In the genomic region with DNA sequence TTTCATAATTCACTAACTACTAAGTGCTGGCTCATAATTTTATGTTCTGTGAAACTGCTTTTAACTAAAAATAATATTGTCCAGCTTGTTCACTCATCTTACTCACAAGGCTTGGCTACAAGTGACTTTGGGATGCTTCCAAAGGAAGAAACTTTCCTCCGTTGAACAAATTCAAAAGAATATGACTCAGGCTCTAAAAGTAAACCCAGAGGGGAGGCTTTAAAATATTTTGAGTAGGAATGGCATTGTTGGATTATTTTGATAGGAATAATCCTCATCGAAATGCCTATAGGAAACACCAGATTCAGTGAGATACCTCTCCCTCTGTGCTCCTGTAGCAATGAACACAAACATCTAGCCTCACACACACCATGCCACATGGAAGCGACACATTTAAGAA, we compare ENCODE assay signal across 20 cellular contexts. TPM values are rescaled to one million over a fixed set of nuclear protein-coding genes. Genes with fewer than 3 reads are reported as not detected.
A peak's percentile ranks its signal among the peaks of the same experiment; 100 is the strongest.
DNase-seq lines count a peak whose midpoint lies in the region; ATAC-seq and TF ChIP-seq lines count a peak whose summit lies in the region.
"Had no signal": no experiment of that assay in that cellular context is flagged by ENCODE, and none has a peak within 500 bp of the region (broad histone marks: within the 10 kb centered on the region; RNA-seq: fewer than 3 reads in every experiment).

No MANE protein-coding gene starts in this region.

- intact Hi-C loops in left lung (cut with DNase I), result no loop called here

- H3K27ac ChIP-seq in brain microvascular endothelial cell, result no peak overlapping the region
- no peak overlapping the region for H3K27ac ChIP-seq in left lung
- H3K27ac ChIP-seq: esophagus squamous epithelium, neutrophil, spleen had no signal

- no peaks in the 10 kb centered on the region for H3K9me3 ChIP-seq in left lung
- H3K9me3 ChIP-seq: esophagus squamous epithelium, neutrophil, spleen, stomach had no signal

- no peaks in the 10 kb centered on the region for H3K27me3 ChIP-seq in brain microvascular endothelial cell (replicated peaks)
- no peaks in the 10 kb centered on the region for H3K27me3 ChIP-seq in left lung
- H3K27me3 ChIP-seq: esophagus squamous epithelium, neutrophil, spleen, stomach had no signal

- DNase-seq in AG08395 (ENCODE audit: low spot score), result peak; percentile 74
- peak; percentile 56 for DNase-seq in HS-5 (ENCODE audit: low read depth)
- peak; percentile 31 for DNase-seq in brain microvascular endothelial cell
- no peak for DNase-seq in left lung
- no peak for DNase-seq in mucosa of gallbladder (ENCODE audit: low spot score)
- no peak for DNase-seq in Kasumi-1 (lab: John Stamatoyannopoulos, UW)
- no peak for DNase-seq in NCI-H2029 (lab: John Stamatoyannopoulos, UW)
- no peak for DNase-seq in NOMO-1 treated with dmso at 0.1 percent for 144 hours (lab: John Stamatoyannopoulos, UW; ENCODE audit: unreplicated experiment)
- DNase-seq: activated CD4-positive, alpha-beta T cell treated with anti-CD3 and anti-CD28 coated beads for 1 hour; activated naive CD8-positive, alpha-beta T cell treated with anti-CD3 and anti-CD28 coated beads, Interleukin-2, amount 10 ng/mL, durations not matched to agents 7 days and 5 days; activated T-cell treated with anti-CD3 and anti-CD28 coated beads, Interleukin-2, amount 50 U/mL, for 1 hour; cortex of kidney; DMS153; esophagus squamous epithelium; H7; mesendoderm; NCI-H2081 treated with DMSO at 0.1 percent for 48 hours; spleen; stomach had no signal

- no peaks in the 10 kb centered on the region for H3K36me3 ChIP-seq in brain microvascular endothelial cell (replicated peaks)
- no peaks in the 10 kb centered on the region for H3K36me3 ChIP-seq in left lung
- H3K36me3 ChIP-seq: esophagus squamous epithelium, neutrophil, spleen, stomach had no signal

- H3K4me1 ChIP-seq in left lung, result no peaks in the 10 kb centered on the region

- no peak overlapping the region for H3K4me3 ChIP-seq in brain microvascular endothelial cell (ENCODE audit: low read depth, low read length)
- no peak overlapping the region for H3K4me3 ChIP-seq in left lung
- H3K4me3 ChIP-seq: esophagus squamous epithelium, spleen, stomach had no signal

- in situ Hi-C loops in brain microvascular endothelial cell (cut with HindIII; ENCODE audit: low pct_ligation_motif_present, low sequenced_read_pairs), result no loop called here

- ATAC-seq in left lung, result peak; percentile 14

- no peak for TF ChIP-seq CTCF in brain microvascular endothelial cell (IDR thresholded peaks at IDR 0.05; ENCODE audit: low read depth, low read length, missing control alignments)
- TF ChIP-seq CTCF in left lung (IDR thresholded peaks at IDR 0.05), result no peak

RNA-seq across cellular contexts. Expression of a gene that starts 25.2 kb away (rescaled TPM):
- total RNA-seq in left lung (10 to 100 TPM; 48.2 to 49.8 TPM), mucosa of gallbladder (75.4 TPM)

Comparison
In these comparisons a context has a peak if more than half of its experiments do, and no peak if none do; other contexts are left out.
1. DNase-seq: peak in AG08395 (single experiment), HS-5 (single experiment) and brain microvascular endothelial cell (single experiment); none in left lung (0 of 2), mucosa of gallbladder (single experiment), Kasumi-1 (0 of 2), NCI-H2029 (single experiment) and NOMO-1 treated with dmso at 0.1 percent for 144 hours (single experiment).